In the genomic region with DNA sequence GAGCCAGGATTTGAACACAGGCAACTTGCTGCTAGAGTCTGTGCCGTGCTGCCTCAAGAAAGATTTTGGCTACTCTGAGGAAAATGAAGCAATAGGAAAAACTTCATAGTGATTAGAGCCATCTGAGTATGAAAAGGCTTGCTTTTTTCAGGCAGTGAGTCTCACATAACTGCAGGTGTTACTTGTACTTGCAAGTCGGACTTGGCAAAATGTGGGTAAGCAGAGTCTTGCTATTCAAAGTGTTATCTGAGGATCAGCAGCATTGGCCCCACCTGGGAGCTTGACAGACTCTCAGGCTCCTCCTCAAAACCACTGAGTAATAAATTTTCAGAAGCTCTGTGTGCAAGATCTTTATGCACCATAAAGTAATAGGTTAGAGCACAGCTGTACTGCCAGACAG, we compare ENCODE assay signal across 21 cellular contexts. TPM values are rescaled to one million over a fixed set of nuclear protein-coding genes. Genes with fewer than 3 reads are reported as not detected.
DNase-seq lines count a peak whose midpoint lies in the region; ATAC-seq and TF ChIP-seq lines count a peak whose summit lies in the region.
"Had no signal": no experiment of that assay in that cellular context is flagged by ENCODE, and none has a peak within 500 bp of the region (broad histone marks: within the 10 kb centered on the region; RNA-seq: fewer than 3 reads in every experiment).

No MANE protein-coding gene starts in this region.

- BruUV-seq in HCT116 (replicated peaks; lab: Mats Ljungman, UMichigan), result no TSS peak

- no peak for TF ChIP-seq POLR2A in HCT116 (IDR thresholded peaks at IDR 0.05; ENCODE audit: borderline replicate concordance, extremely low read depth, insufficient read depth, insufficient read length)

- POLR2A ChIA-PET in HCT116 (lab: Charles Lee), result no interaction called here

- H3K4me2 ChIP-seq in HCT116 (ENCODE audit: low read length), result no peak overlapping the region

- DNase-seq in HCT116 (ENCODE audit: low read depth, low spot score) (no peak), ascending aorta (ENCODE audit: low spot score in 2 of 2) (no peak), fibroblast of the aortic adventitia (ENCODE audit: low read depth) (peak; percentile 13), superior temporal gyrus (ENCODE audit: extremely low spot score) (peak; percentile 69), MV-4-11 (lab: John Stamatoyannopoulos, UW) (no peak), hippocampal formation (lab: John Stamatoyannopoulos, UW) (no peak)
- DNase-seq in NK-92 treated with Interleukin-12 subunit alpha and Interleukin-12 subunit beta, amount 100 ng/mL, for 24 hours (lab: John Stamatoyannopoulos, UW), result no peak
- DNase-seq: activated B cell treated with CpG ODN at 0.5 μM for 24 hours; activated CD8-positive, alpha-beta T cell treated with anti-CD3 and anti-CD28 coated beads for 36 hours; activated T-cell treated with anti-CD3 and anti-CD28 coated beads, Interleukin-2, amount 50 U/mL, for 24 hours; CD4-positive, alpha-beta memory T cell; DMS79; GM23248; NCI-H1930; NCI-H526; OCI-M1; SIG-M5 had no signal

- CTCF ChIA-PET in HCT116 (lab: Charles Lee), result interaction anchor here (1.0 kb wide), 1 partner anchor 8 kb away, joined by 3 read pairs; no protein-coding TSS in a partner anchor

- H2AFZ ChIP-seq in HCT116 (ENCODE audit: low read depth, low read length, poor library complexity, severe bottlenecking), result no peak overlapping the region
- H2AFZ ChIP-seq: GM23248 had no signal

- H3K9me3 ChIP-seq in HCT116 (ENCODE audit: control insufficient read depth in 1 of 2, insufficient read depth in 1 of 2, low read depth in 1 of 2, low read length in 2 of 2), result no peaks in the 10 kb centered on the region
- no peaks in the 10 kb centered on the region for H3K9me3 ChIP-seq in ascending aorta
- H3K9me3 ChIP-seq: tibial nerve had no signal

- H3K4me1 ChIP-seq in HCT116 (ENCODE audit: control insufficient read depth in 1 of 2, insufficient read depth in 2 of 2, low read length in 2 of 2) (peaks cover 25 to 68% of the 10 kb centered on the region in 2 experiments), ascending aorta (peaks cover 10 to 38% of the 10 kb centered on the region in 2 donors)

- TF ChIP-seq CTCF in HCT116 (IDR thresholded peaks at IDR 0.05 in 2 of 3, conservative IDR thresholded peaks at IDR 0.05 in 1 of 3; ENCODE audit: borderline replicate concordance in 1 of 3, insufficient read depth in 1 of 3, low read depth in 2 of 3, low read length in 2 of 3), result no peak
- TF ChIP-seq CTCF in ascending aorta (IDR thresholded peaks at IDR 0.05), result no peak
- TF ChIP-seq CTCF in fibroblast of the aortic adventitia (IDR thresholded peaks at IDR 0.05; ENCODE audit: insufficient read depth, low read length), result no peak

- H3K9me2 ChIP-seq in HCT116 (ENCODE audit: insufficient read depth), result no peaks in the 10 kb centered on the region

- intact Hi-C loops in HCT116 (cut with micrococcal nuclease) (no loop called here), ascending aorta (cut with DNase I) (no loop called here)

- H3K27me3 ChIP-seq in HCT116 (ENCODE audit: insufficient read depth, low read length) (no peaks in the 10 kb centered on the region), ascending aorta (no peaks in the 10 kb centered on the region)
- H3K27me3 ChIP-seq: tibial nerve had no signal

- H3K79me2 ChIP-seq in HCT116 (ENCODE audit: insufficient read depth, low read length), result peaks cover 73% of the 10 kb centered on the region

- H3K9ac ChIP-seq in HCT116 (ENCODE audit: low read length), result no peak overlapping the region
- H3K9ac ChIP-seq: GM23248 had no signal

- H3K4me3 ChIP-seq in HCT116 (replicated peaks in 1 of 2; ENCODE audit: low read depth in 1 of 2, low read length in 2 of 2), result no peak overlapping the region
- no peak overlapping the region for H3K4me3 ChIP-seq in ascending aorta
- no peak overlapping the region for H3K4me3 ChIP-seq in fibroblast of the aortic adventitia (ENCODE audit: low read depth, low read length)
- H3K4me3 ChIP-seq: GM23248, tibial nerve had no signal

- no peaks in the 10 kb centered on the region for H4K20me1 ChIP-seq in HCT116 (ENCODE audit: insufficient read depth)

- H3K36me3 ChIP-seq in HCT116 (ENCODE audit: control insufficient read depth in 1 of 2, insufficient read depth in 2 of 2, low read length in 2 of 2) (peaks cover 21 to 63% of the 10 kb centered on the region in 2 experiments), ascending aorta (peaks cover 26 to 54% of the 10 kb centered on the region in 2 donors)

- TF ChIP-seq RAD21 in HCT116 (IDR thresholded peaks at IDR 0.05; ENCODE audit: low read depth), result no peak

- H3K27ac ChIP-seq in HCT116 (ENCODE audit: low read depth, low read length) (peak overlapping the region; percentile 12; the same call in 1 of the 2 replicates), ascending aorta (peak overlapping the region; percentile 62 to 68)
- H3K27ac ChIP-seq: GM23248 had no signal

- ATAC-seq in HCT116, result no peak
- ATAC-seq in GM19351 (IDR thresholded peaks at IDR 0.05; ENCODE audit: unreplicated experiment), result no peak
- ATAC-seq: activated CD8-positive, alpha-beta T cell treated with anti-CD3 and anti-CD28 coated beads for 36 hours; activated naive CD4-positive, alpha-beta T cell treated with anti-CD3 and anti-CD28 coated beads, Interleukin-2, amount 50 U/mL, for 72 hours had no signal

- RAD21 ChIA-PET in HCT116 (lab: Charles Lee; ENCODE audit: low non-redundant PET in 1 of 2, low total read pairs in 2 of 2, uncharacterized antibody in 2 of 2, unreplicated experiment in 2 of 2), result no interaction called here

TF ChIP-seq in HCT116, 20 proteins besides CTCF, POLR2A, EP300 and RAD21 (continues in another document):
- TF ChIP-seq SIN3A (IDR thresholded peaks at IDR 0.05; ENCODE audit: low read depth) (no peak), ELF1 (IDR thresholded peaks at IDR 0.05; ENCODE audit: borderline replicate concordance, low read depth) (no peak), CEBPB (IDR thresholded peaks at IDR 0.05; ENCODE audit: low read depth) (no peak), ZNF274 (IDR thresholded peaks at IDR 0.05; ENCODE audit: low read depth, low read length) (no peak), EZH2 (IDR thresholded peaks at IDR 0.05) (no peak), JUND (IDR thresholded peaks at IDR 0.05) (no peak), YY1 (IDR thresholded peaks at IDR 0.05; ENCODE audit: extremely low read depth, insufficient replicate concordance, low read depth, low read length) (no peak), POLR2AphosphoS5 (IDR thresholded peaks at IDR 0.05; ENCODE audit: low read depth, low read length) (no peak), SRF (IDR thresholded peaks at IDR 0.05; ENCODE audit: low read depth) (no peak)
- TF ChIP-seq, protein P1, sequence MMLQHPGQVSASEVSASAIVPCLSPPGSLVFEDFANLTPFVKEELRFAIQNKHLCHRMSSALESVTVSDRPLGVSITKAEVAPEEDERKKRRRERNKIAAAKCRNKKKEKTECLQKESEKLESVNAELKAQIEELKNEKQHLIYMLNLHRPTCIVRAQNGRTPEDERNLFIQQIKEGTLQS (IDR thresholded peaks at IDR 0.05), result no peak
- TF ChIP-seq, protein P2, sequence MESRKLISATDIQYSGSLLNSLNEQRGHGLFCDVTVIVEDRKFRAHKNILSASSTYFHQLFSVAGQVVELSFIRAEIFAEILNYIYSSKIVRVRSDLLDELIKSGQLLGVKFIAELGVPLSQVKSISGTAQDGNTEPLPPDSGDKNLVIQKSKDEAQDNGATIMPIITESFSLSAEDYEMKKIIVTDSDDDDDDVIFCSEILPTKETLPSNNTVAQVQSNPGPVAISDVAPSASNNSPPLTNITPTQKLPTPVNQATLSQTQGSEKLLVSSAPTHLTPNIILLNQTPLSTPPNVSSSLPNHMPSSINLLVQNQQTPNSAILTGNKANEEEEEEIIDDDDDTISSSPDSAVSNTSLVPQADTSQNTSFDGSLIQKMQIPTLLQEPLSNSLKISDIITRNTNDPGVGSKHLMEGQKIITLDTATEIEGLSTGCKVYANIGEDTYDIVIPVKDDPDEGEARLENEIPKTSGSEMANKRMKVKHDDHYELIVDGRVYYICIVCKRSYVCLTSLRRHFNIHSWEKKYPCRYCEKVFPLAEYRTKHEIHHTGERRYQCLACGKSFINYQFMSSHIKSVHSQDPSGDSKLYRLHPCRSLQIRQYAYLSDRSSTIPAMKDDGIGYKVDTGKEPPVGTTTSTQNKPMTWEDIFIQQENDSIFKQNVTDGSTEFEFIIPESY (IDR thresholded peaks at IDR 0.05; ENCODE audit: extremely low read depth, insufficient replicate concordance, low read length), result no peak
- TF ChIP-seq, protein P3, sequence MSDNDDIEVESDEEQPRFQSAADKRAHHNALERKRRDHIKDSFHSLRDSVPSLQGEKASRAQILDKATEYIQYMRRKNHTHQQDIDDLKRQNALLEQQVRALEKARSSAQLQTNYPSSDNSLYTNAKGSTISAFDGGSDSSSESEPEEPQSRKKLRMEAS (IDR thresholded peaks at IDR 0.05), result no peak

RNA-seq across cellular contexts. Expression of a gene that starts 18.1 kb away (rescaled TPM):
- total RNA-seq in HCT116 (2021; ENCODE audit: unreplicated experiment) (133 TPM), ascending aorta (10.9 TPM), fibroblast of the aortic adventitia (ENCODE audit: low replicate concordance) (12.9 and 34.9 TPM in 2 replicates)
- 44.4 and 49.4 TPM in 2 replicates for polyA plus RNA-seq in HCT116 (2012)

RNA-seq across cellular contexts. Expression of a gene that starts 45.5 kb away (rescaled TPM):
- total RNA-seq in HCT116 (2021; ENCODE audit: unreplicated experiment), result 0.34 TPM
- not detected in 2 replicates for polyA plus RNA-seq in HCT116 (2012)
- total RNA-seq in ascending aorta, result 66.3 TPM
- not detected in 2 replicates for total RNA-seq in fibroblast of the aortic adventitia (ENCODE audit: low replicate concordance)
- total RNA-seq: activated B cell treated with CpG ODN at 0.5 μM for 24 hours; activated CD8-positive, alpha-beta T cell treated with anti-CD3 and anti-CD28 coated beads for 36 hours; activated naive CD4-positive, alpha-beta T cell treated with anti-CD3 and anti-CD28 coated beads, Interleukin-2, amount 50 U/mL, for 72 hours; CD4-positive, alpha-beta memory T cell; GM23248; T-helper 2 cell treated with Interferon-gamma antibody and Interleukin-4, amounts not matched to agents 100 ng/mL and 5 ng/mL, for 36 hours had no signal
- polyA plus RNA-seq: CD4-positive, alpha-beta memory T cell; GM23248 had no signal

Comparison
In these comparisons a context has a peak if more than half of its experiments do, and no peak if none do; other contexts are left out.
1. DNase-seq: peak in fibroblast of the aortic adventitia (single experiment) and superior temporal gyrus (single experiment); none in HCT116 (single experiment), ascending aorta (0 of 2), MV-4-11 (single experiment), hippocampal formation (0 of 2) and NK-92 treated with Interleukin-12 subunit alpha and Interleukin-12 subunit beta, amount 100 ng/mL, for 24 hours (single experiment).
2. RNA of a gene that starts 45.5 kb away (total RNA-seq): 66.3 TPM in ascending aorta (single experiment); 0.34 TPM in HCT116 (single experiment) and not detected in fibroblast of the aortic adventitia; every median in the first group is over 10 times any median in the second.